22 cellular contexts compared by ENCODE assay signal in genomic region chr2:24771905-24772586, GRCh38. TPM values are rescaled to one million over a fixed set of nuclear protein-coding genes. Genes with fewer than 3 reads are reported as not detected.
DNase-seq lines count a peak whose midpoint lies in the region; ATAC-seq and TF ChIP-seq lines count a peak whose summit lies in the region.
"Had no signal": no experiment of that assay in that cellular context is flagged by ENCODE, and none has a peak within 500 bp of the region (broad histone marks: within the 10 kb centered on the region; RNA-seq: fewer than 3 reads in every experiment).

No MANE protein-coding gene starts in this region.

- no peak for DNase-seq in Caco-2
- DNase-seq in M059J (ENCODE audit: low read depth) = peak; percentile 5
- peak; percentile 21 for DNase-seq in iPS-NIHi7 (ENCODE audit: extremely low spot score)
- DNase-seq in osteoblast (ENCODE audit: insufficient read length, low spot score, missing footprints) = peak; percentile 36
- DNase-seq in PC-3 = no peak
- DNase-seq in GOT3 (lab: John Stamatoyannopoulos, UW) = no peak
- no peak for DNase-seq in H7
- DNase-seq in activated CD4-positive, alpha-beta T cell treated with anti-CD3 and anti-CD28 coated beads, Interleukin-2, amount 50 U/mL, for 1 hour = no peak
- DNase-seq: ACHN; activated naive CD4-positive, alpha-beta T cell treated with Interleukin-2 at 50 U/mL for 16 hours; activated T-cell treated with anti-CD3 and anti-CD28 coated beads, Interleukin-2, amount 50 U/mL, for 48 hours; amygdala; caudate nucleus; foreskin keratinocyte; NCI-H1105 treated with DMSO at 0.1 percent for 48 hours; NCI-H2081; NCI-H82; SHP77; T-cell had no signal

- H3K27ac ChIP-seq in osteoblast (ENCODE audit: low read depth, low read length) (no peak overlapping the region), PC-3 (ENCODE audit: low read length) (no peak overlapping the region)
- H3K27ac ChIP-seq: BLaER1, epithelial cell of prostate, foreskin keratinocyte had no signal

- H3K27me3 Mint-ChIP-seq in Caco-2 (ENCODE audit: insufficient read depth, unreplicated experiment) = no peaks in the 10 kb centered on the region
- H3K27me3 Mint-ChIP-seq: T-cell, type B pancreatic cell had no signal

- H3K4me1 Mint-ChIP-seq in Caco-2 (ENCODE audit: low read depth, unreplicated experiment) = peaks cover 40% of the 10 kb centered on the region
- H3K4me1 Mint-ChIP-seq: T-cell had no signal

- intact Hi-C loops in Caco-2 (cut with micrococcal nuclease; ENCODE audit: unreplicated experiment) = loop anchor here (1.0 to 2.0 kb wide), 2 partner anchors 7 to 21 kb away; partner anchors contain the start of genes CENPO and PTRHD1
- intact Hi-C loops in PC-3 (cut with micrococcal nuclease) = no loop called here

- CTCF ChIA-PET in Caco-2 (lab: Charles Lee) (no interaction called here), PC-3 (lab: Charles Lee) (no interaction called here)

- H2AFZ ChIP-seq in osteoblast (ENCODE audit: low read length) (no peak overlapping the region), PC-3 (ENCODE audit: low read length) (no peak overlapping the region)

- ATAC-seq in PC-3 = no peak
- ATAC-seq: foreskin keratinocyte, T-cell had no signal

- POLR2A ChIA-PET in Caco-2 (lab: Charles Lee) = no interaction called here
- POLR2A ChIA-PET in PC-3 (lab: Charles Lee; ENCODE audit: unreplicated experiment) = no interaction called here

- no peaks in the 10 kb centered on the region for H4K20me1 ChIP-seq in osteoblast (ENCODE audit: insufficient read depth, low read length)
- H4K20me1 ChIP-seq in PC-3 (ENCODE audit: low read length) = no peaks in the 10 kb centered on the region
- H4K20me1 ChIP-seq: BLaER1 had no signal

- H3K4me1 ChIP-seq in Caco-2 (peaks cover 35% of the 10 kb centered on the region), osteoblast (ENCODE audit: insufficient read depth, low read length) (no peaks in the 10 kb centered on the region), PC-3 (ENCODE audit: insufficient read depth, low read length) (no peaks in the 10 kb centered on the region)
- H3K4me1 ChIP-seq: foreskin keratinocyte had no signal

- no peak for TF ChIP-seq CTCF in Caco-2 (IDR thresholded peaks at IDR 0.05; ENCODE audit: insufficient read depth in 1 of 2, low read depth in 1 of 2, low read length in 1 of 2, severe bottlenecking in 1 of 2, unreplicated experiment in 1 of 2)
- no peak for TF ChIP-seq CTCF in osteoblast (IDR thresholded peaks at IDR 0.05; ENCODE audit: extremely low read depth, low read depth, low read length)
- TF ChIP-seq CTCF in PC-3 (conservative IDR thresholded peaks at IDR 0.05; ENCODE audit: low read depth, low read length) = no peak

- H3K36me3 ChIP-seq in Caco-2 (ENCODE audit: control insufficient read depth, insufficient read depth, low read length) (peaks cover 5% of the 10 kb centered on the region), osteoblast (ENCODE audit: insufficient read depth, low read length) (peaks cover 3% of the 10 kb centered on the region), PC-3 (ENCODE audit: low read depth, low read length) (no peaks in the 10 kb centered on the region), H7 (replicated peaks; ENCODE audit: control insufficient read depth, insufficient read depth, low read length) (no peaks in the 10 kb centered on the region)

- peaks cover 10% of the 10 kb centered on the region for H3K9me3 Mint-ChIP-seq in Caco-2 (ENCODE audit: unreplicated experiment)
- H3K9me3 Mint-ChIP-seq: T-cell, type B pancreatic cell had no signal

- no peaks in the 10 kb centered on the region for H3F3A ChIP-seq in PC-3 (ENCODE audit: low read length, unreplicated experiment)

- peak overlapping the region; percentile 83 for H3K27ac Mint-ChIP-seq in Caco-2 (ENCODE audit: unreplicated experiment)
- H3K27ac Mint-ChIP-seq: T-cell, type B pancreatic cell had no signal

- peaks cover 4% of the 10 kb centered on the region; the same call in 1 of the 2 replicates for H3K9me3 ChIP-seq in Caco-2
- H3K9me3 ChIP-seq in osteoblast (ENCODE audit: low read depth, low read length) = no peaks in the 10 kb centered on the region
- no peaks in the 10 kb centered on the region for H3K9me3 ChIP-seq in PC-3 (ENCODE audit: low read length)
- H3K9me3 ChIP-seq: BLaER1 had no signal

- no peak overlapping the region for H3K9ac ChIP-seq in PC-3 (ENCODE audit: low read length)
- H3K9ac ChIP-seq: BLaER1 had no signal

- no TSS peak for BruUV-seq in Caco-2 (replicated peaks; lab: Mats Ljungman, UMichigan)
- no TSS peak for BruUV-seq in PC-3 (replicated peaks; lab: Mats Ljungman, UMichigan)

- H3K79me2 ChIP-seq in osteoblast (ENCODE audit: insufficient read depth, low read length) = no peaks in the 10 kb centered on the region
- H3K79me2 ChIP-seq in PC-3 (ENCODE audit: low read length) = no peaks in the 10 kb centered on the region

- H3K4me3 ChIP-seq in Caco-2 (ENCODE audit: low read depth, low read length) (no peak overlapping the region), osteoblast (ENCODE audit: insufficient read depth, low read length) (no peak overlapping the region), PC-3 (ENCODE audit: low read length) (no peak overlapping the region), H7 (ENCODE audit: insufficient read depth, low read depth, low read length) (no peak overlapping the region)
- H3K4me3 ChIP-seq: BLaER1 had no signal

- H3K36me3 Mint-ChIP-seq in Caco-2 (ENCODE audit: insufficient read depth, unreplicated experiment) = peaks cover 30% of the 10 kb centered on the region

- H3K27me3 ChIP-seq in Caco-2 (replicated peaks; ENCODE audit: control insufficient read depth, insufficient read depth, low read length) = no peaks in the 10 kb centered on the region
- no peaks in the 10 kb centered on the region for H3K27me3 ChIP-seq in osteoblast (ENCODE audit: insufficient read depth, low read length)
- no peaks in the 10 kb centered on the region for H3K27me3 ChIP-seq in PC-3 (ENCODE audit: low read length)
- no peaks in the 10 kb centered on the region for H3K27me3 ChIP-seq in H7 (ENCODE audit: control insufficient read depth, insufficient read depth, low read length)
- H3K27me3 ChIP-seq: BLaER1, foreskin keratinocyte had no signal

- H3K4me2 ChIP-seq in osteoblast (ENCODE audit: insufficient read depth, low read length) (no peak overlapping the region), PC-3 (ENCODE audit: low read length) (no peak overlapping the region)
- H3K4me2 ChIP-seq: BLaER1 had no signal

- H3K9me2 ChIP-seq in PC-3 (replicated peaks; ENCODE audit: low read length) = no peaks in the 10 kb centered on the region

- H3K4me3 Mint-ChIP-seq in Caco-2 (ENCODE audit: unreplicated experiment) = no peak overlapping the region
- H3K4me3 Mint-ChIP-seq: T-cell, type B pancreatic cell had no signal

RNA-seq across cellular contexts. Expression of gene PTRHD1, which starts 21.1 kb away (rescaled TPM):
- total RNA-seq in Caco-2 (2022) (49.4 and 52.8 TPM in 2 replicates), osteoblast (21.5 and 25.0 TPM in 2 replicates), PC-3 (2014; rRNA removed) (35.8 and 68.6 TPM in 2 replicates)
- 31.6 and 34.6 TPM in 2 replicates for total RNA-seq in M059J (2014; rRNA removed; shearing (Covaris generic))
- total RNA-seq in H7 (2014; rRNA removed; shearing (Covaris generic)) = 23.4 and 31.4 TPM in 2 replicates

RNA-seq across cellular contexts. Expression of gene CENPO, which starts 21.2 kb away (rescaled TPM):
- 54.8 and 58.3 TPM in 2 replicates for total RNA-seq in Caco-2 (2022)
- 31.0 and 33.9 TPM in 2 replicates for total RNA-seq in M059J (2014; rRNA removed; shearing (Covaris generic))
- total RNA-seq in osteoblast = 8.0 and 9.1 TPM in 2 replicates
- total RNA-seq in PC-3 (2014; rRNA removed) = 41.4 and 68.5 TPM in 2 replicates
- total RNA-seq in H7 (2014; rRNA removed; shearing (Covaris generic)) = 29.0 and 36.6 TPM in 2 replicates

Comparison
In these comparisons a context has a peak if more than half of its experiments do, and no peak if none do; other contexts are left out.
1. DNase-seq: peak in M059J (single experiment), iPS-NIHi7 (single experiment) and osteoblast (single experiment); none in Caco-2 (0 of 2), PC-3 (single experiment), GOT3 (single experiment), H7 (single experiment) and activated CD4-positive, alpha-beta T cell treated with anti-CD3 and anti-CD28 coated beads, Interleukin-2, amount 50 U/mL, for 1 hour (single experiment).